11 cellular contexts compared by ENCODE assay signal in genomic region chr6:89689732-89690131, GRCh38. TPM values are rescaled to one million over a fixed set of nuclear protein-coding genes. Genes with fewer than 3 reads are reported as not detected.
DNase-seq lines count a peak whose midpoint lies in the region; ATAC-seq and TF ChIP-seq lines count a peak whose summit lies in the region.
"Had no signal": no experiment of that assay in that cellular context is flagged by ENCODE, and none has a peak within 500 bp of the region (broad histone marks: within the 10 kb centered on the region; RNA-seq: fewer than 3 reads in every experiment).

No MANE protein-coding gene starts in this region.

- no peak for DNase-seq in activated naive CD4-positive, alpha-beta T cell treated with anti-CD3 and anti-CD28 coated beads, Interleukin-2, amount 10 ng/mL, durations not matched to agents 7 days and 5 days
- no peak for DNase-seq in activated naive CD4-positive, alpha-beta T cell treated with anti-CD3 and anti-CD28 coated beads, Interleukin-2, amount 50 U/mL, for 72 hours (ENCODE audit: low spot score in 2 of 2)
- DNase-seq in iPS DF 4.7 (ENCODE audit: extremely low read depth, low spot score) (peak; percentile 87), tibial nerve (ENCODE audit: low spot score in 2 of 2) (no peak), erythroblast (lab: John Stamatoyannopoulos, UW) (no peak), SKM-1 (lab: John Stamatoyannopoulos, UW; ENCODE audit: unreplicated experiment) (no peak)
- no peak for DNase-seq in activated T-cell treated with anti-CD3 and anti-CD28 coated beads, Interleukin-2, amount 50 U/mL, for 1 hour
- DNase-seq: activated T-cell treated with anti-CD3 and anti-CD28 coated beads, Interleukin-2, amount 50 U/mL, for 24 hours; IMR-90; NCI-H446 had no signal

- H3K4me1 ChIP-seq in tibial nerve, result peaks cover 0 to 13% (median 6%) of the 10 kb centered on the region in 4 donors

- ATAC-seq in activated naive CD4-positive, alpha-beta T cell treated with anti-CD3 and anti-CD28 coated beads, Interleukin-2, amount 50 U/mL, for 72 hours, result no peak

- no peaks in the 10 kb centered on the region for H3K9me3 ChIP-seq in tibial nerve

- H3K4me1 Mint-ChIP-seq in activated naive CD4-positive, alpha-beta T cell treated with anti-CD3 and anti-CD28 coated beads, Interleukin-2, amount 10 ng/mL, durations not matched to agents 7 days and 5 days, result peaks cover 20% of the 10 kb centered on the region

- CTCF ChIA-PET in activated naive CD4-positive, alpha-beta T cell treated with anti-CD3 and anti-CD28 coated beads, Interleukin-2, amount 10 ng/mL, durations not matched to agents 7 days and 5 days (lab: Charles Lee), result no interaction called here

- H3K36me3 Mint-ChIP-seq in activated naive CD4-positive, alpha-beta T cell treated with anti-CD3 and anti-CD28 coated beads, Interleukin-2, amount 10 ng/mL, durations not matched to agents 7 days and 5 days, result peaks cover 70% of the 10 kb centered on the region
- H3K36me3 Mint-ChIP-seq in activated naive CD4-positive, alpha-beta T cell treated with anti-CD3 and anti-CD28 coated beads, Interleukin-2, amount 50 U/mL, for 72 hours, result peaks cover 16 to 19% of the 10 kb centered on the region in 2 donors

- H3K27ac Mint-ChIP-seq in activated naive CD4-positive, alpha-beta T cell treated with anti-CD3 and anti-CD28 coated beads, Interleukin-2, amount 10 ng/mL, durations not matched to agents 7 days and 5 days, result peak overlapping the region; percentile 24
- H3K27ac Mint-ChIP-seq in activated naive CD4-positive, alpha-beta T cell treated with anti-CD3 and anti-CD28 coated beads, Interleukin-2, amount 50 U/mL, for 72 hours, result peak overlapping the region in 1 of 2 donors; percentile 19

- no peaks in the 10 kb centered on the region for H3K9me3 Mint-ChIP-seq in activated naive CD4-positive, alpha-beta T cell treated with anti-CD3 and anti-CD28 coated beads, Interleukin-2, amount 10 ng/mL, durations not matched to agents 7 days and 5 days
- no peaks in the 10 kb centered on the region for H3K9me3 Mint-ChIP-seq in activated naive CD4-positive, alpha-beta T cell treated with anti-CD3 and anti-CD28 coated beads, Interleukin-2, amount 50 U/mL, for 72 hours
- H3K9me3 Mint-ChIP-seq: activated T-cell treated with anti-CD3 and anti-CD28 coated beads, Interleukin-2, amount 50 U/mL, for 24 hours had no signal

- H3K4me3 Mint-ChIP-seq in activated naive CD4-positive, alpha-beta T cell treated with anti-CD3 and anti-CD28 coated beads, Interleukin-2, amount 10 ng/mL, durations not matched to agents 7 days and 5 days, result no peak overlapping the region
- H3K4me3 Mint-ChIP-seq: activated T-cell treated with anti-CD3 and anti-CD28 coated beads, Interleukin-2, amount 50 U/mL, for 24 hours had no signal

- peak overlapping the region; percentile 93 for H3K27ac ChIP-seq in angular gyrus (ENCODE audit: low read depth, low read length)
- peak overlapping the region in 3 of 4 donors; percentile 44 to 79 (median 69) for H3K27ac ChIP-seq in tibial nerve

- WGBS in tibial nerve, 2 donors, result 36 to 38% methylated on average over 5 of the region's 5 CpGs

- peaks cover 0 to 97% (median 23%) of the 10 kb centered on the region in 3 donors for H3K36me3 ChIP-seq in tibial nerve

- no peaks in the 10 kb centered on the region for H3K27me3 ChIP-seq in tibial nerve

- H3K4me3 ChIP-seq in tibial nerve, result peak overlapping the region in 1 of 4 donors; percentile 4

- TF ChIP-seq CTCF in tibial nerve (IDR thresholded peaks at IDR 0.05), result no peak

- TF ChIP-seq POLR2A in tibial nerve (IDR thresholded peaks at IDR 0.05), result no peak
- no peak for TF ChIP-seq POLR2A in erythroblast (IDR thresholded peaks at IDR 0.05; ENCODE audit: low read length)

- TF ChIP-seq EP300 in tibial nerve (IDR thresholded peaks at IDR 0.05), result peak in 1 of 2 donors; percentile 43

- no peaks in the 10 kb centered on the region for H3K27me3 Mint-ChIP-seq in activated naive CD4-positive, alpha-beta T cell treated with anti-CD3 and anti-CD28 coated beads, Interleukin-2, amount 10 ng/mL, durations not matched to agents 7 days and 5 days
- H3K27me3 Mint-ChIP-seq: activated T-cell treated with anti-CD3 and anti-CD28 coated beads, Interleukin-2, amount 50 U/mL, for 24 hours had no signal

RNA-seq across cellular contexts. Expression of gene LYRM2, which starts 51.2 kb away (rescaled TPM):
- total RNA-seq in activated naive CD4-positive, alpha-beta T cell treated with anti-CD3 and anti-CD28 coated beads, Interleukin-2, amount 50 U/mL, for 72 hours, result 10 to 100 TPM; 17.3 to 21.5 TPM
- total RNA-seq in tibial nerve, result 10 to 100 TPM; 12.0 to 20.1 (median 13.6) TPM
